ENCODE assay signal across 1 cellular context in genomic region chrX:23434356-23434884, GRCh38.
TF ChIP-seq lines count a peak whose summit lies in the region.

No MANE protein-coding gene starts in this region.

TF ChIP-seq in GM23338, 12 proteins besides CTCF, POLR2A, EP300 and RAD21 (continued from another document):
- TF ChIP-seq REST (IDR thresholded peaks at IDR 0.05; ENCODE audit: unreplicated experiment) (no peak), ZNF331 (CRISPR knock-in tag; IDR thresholded peaks at IDR 0.05; ENCODE audit: low read depth) (no peak), NANOG (IDR thresholded peaks at IDR 0.05; ENCODE audit: borderline replicate concordance) (no peak)
